Comparison of ENCODE assay signal across 8 cellular contexts in genomic region chr19:55580628-55581144, GRCh38. TPM values are rescaled to one million over a fixed set of nuclear protein-coding genes. Genes with fewer than 3 reads are reported as not detected.
DNase-seq lines count a peak whose midpoint lies in the region; FAIRE-seq and TF ChIP-seq lines count a peak whose summit lies in the region.

Gene ZNF579 (minus strand): TSS chr19:55580848. CDS start chr19:55579639, 1,209 bp downstream.

- H3K36me3 ChIP-seq in ACC112 (ENCODE audit: insufficient read depth, low read length) (no peaks in the 10 kb centered on the region), hepatocyte (replicated peaks; ENCODE audit: insufficient read depth, low read depth) (no peaks in the 10 kb centered on the region), rectal smooth muscle tissue (ENCODE audit: control insufficient read depth, insufficient read depth, low read length) (no peaks in the 10 kb centered on the region)

- TF ChIP-seq CTCF in GM20000 (IDR thresholded peaks at IDR 0.05; ENCODE audit: extremely low read depth, missing control alignments) (no peak), astrocyte of the cerebellum (IDR thresholded peaks at IDR 0.05; ENCODE audit: low read depth, low read length, missing control alignments) (no peak), hepatocyte (IDR thresholded peaks at IDR 0.05; ENCODE audit: poor library complexity) (no peak)

- H3K27me3 ChIP-seq in ACC112 (ENCODE audit: insufficient read depth, low read length) (no peaks in the 10 kb centered on the region; the same call in 1 of the 2 replicates), hepatocyte (no peaks in the 10 kb centered on the region), rectal smooth muscle tissue (ENCODE audit: control insufficient read depth, insufficient read depth, low read length) (no peaks in the 10 kb centered on the region)

- peak; percentile 76 for FAIRE-seq in urothelium cell line (lab: Jason Lieb, UNC)

- H3K27ac ChIP-seq in ACC112 (ENCODE audit: low read depth, low read length) (peak within 1 kb of the TSS; percentile 40), hepatocyte (peak within 1 kb of the TSS; percentile 97), rectal smooth muscle tissue (ENCODE audit: low read depth, low read length) (peak within 1 kb of the TSS; percentile 89)

- no peaks in the 10 kb centered on the region for H3K9me2 ChIP-seq in hepatocyte (replicated peaks; ENCODE audit: insufficient read depth)

- DNase-seq in GM20000 (ENCODE audit: low spot score) (peak; percentile 92), NCI-H1694 treated with DMSO at 0.1 percent for 48 hours (lab: John Stamatoyannopoulos, UW) (peak; percentile 83), T-helper 2 cell (peak; percentile 27 to 86 (median 57)), astrocyte of the cerebellum (ENCODE audit: low read depth) (peak; percentile 80), hepatocyte (ENCODE audit: low spot score) (peak; percentile 92), urothelium cell line (ENCODE audit: low spot score) (peak; percentile 81)

- H2AFZ ChIP-seq in ACC112 (ENCODE audit: low read length, unreplicated experiment) = peak within 1 kb of the TSS; percentile 82
- peak within 1 kb of the TSS; percentile 75 for H2AFZ ChIP-seq in hepatocyte

- H3K4me1 ChIP-seq in ACC112 (ENCODE audit: control insufficient read depth, insufficient read depth, low read length, unreplicated experiment) (peaks cover 3% of the 10 kb centered on the region), hepatocyte (ENCODE audit: insufficient read depth) (peaks cover 6% of the 10 kb centered on the region), rectal smooth muscle tissue (ENCODE audit: control insufficient read depth, insufficient read depth, low read length) (no peaks in the 10 kb centered on the region)

- WGBS in hepatocyte (ENCODE audit: low lambda C conversion rate, missing lambda C conversion rate) = 4% methylated on average over 15 of the region's 24 CpGs

- in situ Hi-C loops in astrocyte of the cerebellum (cut with HindIII; ENCODE audit: low sequenced_read_pairs) = no loop called here

- H4K20me1 ChIP-seq in hepatocyte (ENCODE audit: insufficient read depth, poor library complexity, severe bottlenecking) = no peaks in the 10 kb centered on the region

- H3K79me2 ChIP-seq in ACC112 (ENCODE audit: control insufficient read depth, insufficient read depth, low read length, unreplicated experiment) = peaks cover 13% of the 10 kb centered on the region
- peaks cover 23% of the 10 kb centered on the region for H3K79me2 ChIP-seq in hepatocyte

- H3K9ac ChIP-seq in rectal smooth muscle tissue (ENCODE audit: low read length) = peak within 1 kb of the TSS; percentile 73

- peak within 1 kb of the TSS; percentile 98 for H3K4me2 ChIP-seq in hepatocyte

- peak within 1 kb of the TSS; percentile 91 for H3K4me3 ChIP-seq in ACC112 (ENCODE audit: low read depth, low read length)
- peak within 1 kb of the TSS; percentile 92 for H3K4me3 ChIP-seq in astrocyte of the cerebellum (ENCODE audit: low read depth, low read length)
- peak within 1 kb of the TSS; percentile 82 for H3K4me3 ChIP-seq in hepatocyte
- peak within 1 kb of the TSS; percentile 88 for H3K4me3 ChIP-seq in rectal smooth muscle tissue (ENCODE audit: low read length)

- H3K9me3 ChIP-seq in hepatocyte (ENCODE audit: low read depth) = no peaks in the 10 kb centered on the region

RNA-seq across cellular contexts. Expression of gene ZNF579, which starts in this region (rescaled TPM):
- total RNA-seq in hepatocyte = 4.1 and 5.1 TPM in 2 replicates
- polyA plus RNA-seq in hepatocyte = 14.8 and 21.7 TPM in 2 replicates

Comparison
In these comparisons a context has a peak if more than half of its experiments do, and no peak if none do; other contexts are left out.
1. Peak in every context shown above with its lines: DNase-seq, H3K4me3 ChIP-seq and H3K27ac ChIP-seq.
2. H3K27ac ChIP-seq: peak in every context shown above with its lines; median percentile 97 in hepatocyte; 89 in rectal smooth muscle tissue; 40 in ACC112.